9 cellular contexts compared by ENCODE assay signal in genomic region chr19:19463348-19464117, GRCh38. TPM values are rescaled to one million over a fixed set of nuclear protein-coding genes. Genes with fewer than 3 reads are reported as not detected.
DNase-seq lines count a peak whose midpoint lies in the region; ATAC-seq and TF ChIP-seq lines count a peak whose summit lies in the region.
"Had no signal": no experiment of that assay in that cellular context is flagged by ENCODE, and none has a peak within 500 bp of the region (broad histone marks: within the 10 kb centered on the region; RNA-seq: fewer than 3 reads in every experiment).

No MANE protein-coding gene starts in this region.

- no peaks in the 10 kb centered on the region for H3K27me3 Mint-ChIP-seq in activated naive CD4-positive, alpha-beta T cell treated with anti-CD3 and anti-CD28 coated beads for 36 hours (ENCODE audit: low read depth)
- no peaks in the 10 kb centered on the region for H3K27me3 Mint-ChIP-seq in dendritic cell treated with granulocyte-macrophage colony-stimulating factor and Interleukin-4, amounts not matched to agents 40 ng/mL and 50 ng/mL, for 4 days

- CTCF ChIA-PET in activated naive CD4-positive, alpha-beta T cell treated with anti-CD3 and anti-CD28 coated beads for 36 hours (lab: Charles Lee): interaction anchor here (4.4 kb wide), 1 partner anchor 27 kb away, joined by 21 read pairs; no protein-coding TSS in a partner anchor

- ATAC-seq in upper lobe of right lung (peak; percentile 1), HG03457 (IDR thresholded peaks at IDR 0.05; ENCODE audit: unreplicated experiment) (no peak)

- TF ChIP-seq CTCF in upper lobe of right lung (IDR thresholded peaks at IDR 0.05): no peak

- peaks cover 67% of the 10 kb centered on the region for H3K4me1 Mint-ChIP-seq in activated naive CD4-positive, alpha-beta T cell treated with anti-CD3 and anti-CD28 coated beads for 36 hours (ENCODE audit: low read depth)
- peaks cover 72% of the 10 kb centered on the region for H3K4me1 Mint-ChIP-seq in dendritic cell treated with granulocyte-macrophage colony-stimulating factor and Interleukin-4, amounts not matched to agents 40 ng/mL and 50 ng/mL, for 4 days (ENCODE audit: low read depth)

- DNase-seq in activated naive CD4-positive, alpha-beta T cell treated with anti-CD3 and anti-CD28 coated beads for 36 hours: no peak
- DNase-seq in activated naive CD4-positive, alpha-beta T cell (lab: John Stamatoyannopoulos, UW): no peak
- DNase-seq in upper lobe of right lung: no peak
- DNase-seq in NCI-H446 (lab: John Stamatoyannopoulos, UW): no peak
- DNase-seq in NCI-H1436 (lab: John Stamatoyannopoulos, UW): no peak
- DNase-seq: activated CD4-positive, alpha-beta T cell treated with anti-CD3 and anti-CD28 coated beads, Interleukin-2, amount 50 U/mL, for 4 hours had no signal

- no peaks in the 10 kb centered on the region for H3K27me3 ChIP-seq in upper lobe of right lung

- H3K4me3 ChIP-seq in mesodermal cell (ENCODE audit: extremely low read depth, insufficient read depth, low read length, poor library complexity, severe bottlenecking) (no peak overlapping the region), upper lobe of right lung (no peak overlapping the region)

- peaks cover 49% of the 10 kb centered on the region for H3K36me3 ChIP-seq in mesodermal cell (ENCODE audit: control insufficient read depth, insufficient read depth, low read length)
- peaks cover 27% of the 10 kb centered on the region for H3K36me3 ChIP-seq in upper lobe of right lung

- intact Hi-C loops in activated naive CD4-positive, alpha-beta T cell treated with anti-CD3 and anti-CD28 coated beads for 36 hours (cut with micrococcal nuclease): no loop called here
- intact Hi-C loops in dendritic cell treated with granulocyte-macrophage colony-stimulating factor and Interleukin-4, amounts not matched to agents 40 ng/mL and 50 ng/mL, for 4 days (cut with micrococcal nuclease): no loop called here
- intact Hi-C loops in upper lobe of right lung (cut with DNase I): no loop called here

- no peak overlapping the region for H3K4me3 Mint-ChIP-seq in activated naive CD4-positive, alpha-beta T cell treated with anti-CD3 and anti-CD28 coated beads for 36 hours
- H3K4me3 Mint-ChIP-seq in dendritic cell treated with granulocyte-macrophage colony-stimulating factor and Interleukin-4, amounts not matched to agents 40 ng/mL and 50 ng/mL, for 4 days: no peak overlapping the region

- peaks cover 20% of the 10 kb centered on the region for H3K9me3 Mint-ChIP-seq in activated naive CD4-positive, alpha-beta T cell treated with anti-CD3 and anti-CD28 coated beads for 36 hours
- peaks cover 37% of the 10 kb centered on the region for H3K9me3 Mint-ChIP-seq in dendritic cell treated with granulocyte-macrophage colony-stimulating factor and Interleukin-4, amounts not matched to agents 40 ng/mL and 50 ng/mL, for 4 days

- peaks cover 21% of the 10 kb centered on the region for H3K9me3 ChIP-seq in mesodermal cell (ENCODE audit: control insufficient read depth, low read length)
- peaks cover 7% of the 10 kb centered on the region for H3K9me3 ChIP-seq in upper lobe of right lung

- H3K36me3 Mint-ChIP-seq in activated naive CD4-positive, alpha-beta T cell treated with anti-CD3 and anti-CD28 coated beads for 36 hours (ENCODE audit: low read depth): peaks cover 39% of the 10 kb centered on the region
- H3K36me3 Mint-ChIP-seq in dendritic cell treated with granulocyte-macrophage colony-stimulating factor and Interleukin-4, amounts not matched to agents 40 ng/mL and 50 ng/mL, for 4 days (ENCODE audit: low read depth): peaks cover 46% of the 10 kb centered on the region

- H3K4me1 ChIP-seq in mesodermal cell (ENCODE audit: control insufficient read depth, insufficient read depth, low read length, poor library complexity, severe bottlenecking): peaks cover 56% of the 10 kb centered on the region
- peaks cover 66% of the 10 kb centered on the region for H3K4me1 ChIP-seq in upper lobe of right lung

- WGBS in mesodermal cell (ENCODE audit: insufficient coverage in 2 of 2), 2 experiments: 84 to 87% methylated on average over 12 to 16 of the region's 19 CpGs

- H3K27ac Mint-ChIP-seq in activated naive CD4-positive, alpha-beta T cell treated with anti-CD3 and anti-CD28 coated beads for 36 hours: peak overlapping the region; percentile 6
- peak overlapping the region; percentile 81 for H3K27ac Mint-ChIP-seq in dendritic cell treated with granulocyte-macrophage colony-stimulating factor and Interleukin-4, amounts not matched to agents 40 ng/mL and 50 ng/mL, for 4 days

- H3K27ac ChIP-seq in mesodermal cell (ENCODE audit: low read depth, low read length, severe bottlenecking): peak overlapping the region; percentile 94
- H3K27ac ChIP-seq in upper lobe of right lung: peak overlapping the region; percentile 82

RNA-seq across cellular contexts. Expression of gene TSSK6, which starts 51.8 kb away (rescaled TPM):
- 1 to 10 TPM; 4.5 TPM for total RNA-seq in activated naive CD4-positive, alpha-beta T cell treated with anti-CD3 and anti-CD28 coated beads for 36 hours
- 2.1 TPM for polyA plus RNA-seq in mesodermal cell (2013, experiment 1 of 2)
- 1.6 TPM for polyA plus RNA-seq in mesodermal cell (2013, experiment 2 of 2)
- 1.8 TPM for total RNA-seq in upper lobe of right lung

RNA-seq across cellular contexts. Expression of gene NDUFA13, which starts 52.5 kb away (rescaled TPM):
- 100 to 1,000 TPM; 351 to 376 TPM for total RNA-seq in activated naive CD4-positive, alpha-beta T cell treated with anti-CD3 and anti-CD28 coated beads for 36 hours
- 205 TPM for polyA plus RNA-seq in mesodermal cell (2013, experiment 1 of 2)
- polyA plus RNA-seq in mesodermal cell (2013, experiment 2 of 2): 173 TPM
- 207 TPM for total RNA-seq in upper lobe of right lung

RNA-seq across cellular contexts. Expression of gene GATAD2A, which starts 58.1 kb away (rescaled TPM):
- 100 to 1,000 TPM in 1 of 2 experiments, 10 to 100 TPM in 1; 91.2 to 100 TPM for total RNA-seq in activated naive CD4-positive, alpha-beta T cell treated with anti-CD3 and anti-CD28 coated beads for 36 hours
- polyA plus RNA-seq in mesodermal cell (2013, experiment 1 of 2): 59.4 TPM
- 55.6 TPM for polyA plus RNA-seq in mesodermal cell (2013, experiment 2 of 2)
- total RNA-seq in upper lobe of right lung: 85.8 TPM
